ENCODE assay signal across 1 cellular context in genomic region chr6:69232506-69233194, GRCh38.
TF ChIP-seq lines count a peak whose summit lies in the region.

No MANE protein-coding gene starts in this region.

TF ChIP-seq in HepG2, 621 proteins besides CTCF, POLR2A, EP300 and RAD21 (continued from another document and continues in another):
- TF ChIP-seq KLF15 (CRISPR knock-in tag; IDR thresholded peaks at IDR 0.05; ENCODE audit: borderline replicate concordance): peak; percentile 97
- no peak for TF ChIP-seq RAD51 (IDR thresholded peaks at IDR 0.05; ENCODE audit: borderline replicate concordance)
- peak; percentile 95 for TF ChIP-seq ZNF160 (CRISPR knock-in tag; IDR thresholded peaks at IDR 0.05)
- TF ChIP-seq ELK4 (CRISPR knock-in tag; IDR thresholded peaks at IDR 0.05; ENCODE audit: borderline replicate concordance): peak; percentile 97; the same call in 1 of the 2 replicates
- TF ChIP-seq PHB2 (IDR thresholded peaks at IDR 0.05; ENCODE audit: partially characterized antibody): no peak
- TF ChIP-seq CCDC6 (CRISPR knock-in tag; IDR thresholded peaks at IDR 0.05): peak; percentile 95
- peak; percentile 92 for TF ChIP-seq ZNF75D (CRISPR knock-in tag; IDR thresholded peaks at IDR 0.05; ENCODE audit: borderline replicate concordance)
- TF ChIP-seq ARID2 (CRISPR knock-in tag; IDR thresholded peaks at IDR 0.05; ENCODE audit: borderline replicate concordance): no peak
- TF ChIP-seq ZNF709 (CRISPR knock-in tag; IDR thresholded peaks at IDR 0.05): peak; percentile 95
- peak; percentile 55; the same call in 1 of the 2 replicates for TF ChIP-seq MLX (CRISPR knock-in tag; IDR thresholded peaks at IDR 0.05)
- TF ChIP-seq SNAPC2 (CRISPR knock-in tag; IDR thresholded peaks at IDR 0.05): no peak; the same call in 1 of the 2 replicates
- peak; percentile 43; the same call in 1 of the 2 replicates for TF ChIP-seq PHF8 (CRISPR knock-in tag; IDR thresholded peaks at IDR 0.05)
- TF ChIP-seq TFAP4 (IDR thresholded peaks at IDR 0.05; ENCODE audit: borderline replicate concordance, low read depth): no peak
- TF ChIP-seq DMTF1 (CRISPR knock-in tag; IDR thresholded peaks at IDR 0.05): 0 out of 2 replicates have a peak, but pooled peaks have one; percentile 47
- peak; percentile 60 for TF ChIP-seq NFYB (CRISPR knock-in tag; IDR thresholded peaks at IDR 0.05)
- TF ChIP-seq ZHX1 (CRISPR knock-in tag; IDR thresholded peaks at IDR 0.05; ENCODE audit: low read depth): peak; percentile 95
- TF ChIP-seq ZNF891 (CRISPR knock-in tag; IDR thresholded peaks at IDR 0.05): peak; percentile 95; the same call in 1 of the 2 replicates
- TF ChIP-seq ZNF431 (CRISPR knock-in tag; IDR thresholded peaks at IDR 0.05; ENCODE audit: borderline replicate concordance, low read depth): peak; percentile 97
- TF ChIP-seq LBX2 (CRISPR knock-in tag; IDR thresholded peaks at IDR 0.05; ENCODE audit: borderline replicate concordance): peak; percentile 94; the same call in 1 of the 2 replicates
- peak; percentile 95 for TF ChIP-seq ZNF430 (CRISPR knock-in tag; IDR thresholded peaks at IDR 0.05)
- TF ChIP-seq ZNF761 (CRISPR knock-in tag; conservative IDR thresholded peaks at IDR 0.05): peak; percentile 89; the same call in 1 of the 2 replicates
- TF ChIP-seq PRDM4 (CRISPR knock-in tag; IDR thresholded peaks at IDR 0.05; ENCODE audit: borderline replicate concordance): peak; percentile 96
- TF ChIP-seq FLYWCH1 (CRISPR knock-in tag; IDR thresholded peaks at IDR 0.05): peak; percentile 95
- peak; percentile 81 for TF ChIP-seq ZNF7 (CRISPR knock-in tag; IDR thresholded peaks at IDR 0.05)
- TF ChIP-seq MXD3 (CRISPR knock-in tag; IDR thresholded peaks at IDR 0.05): peak; percentile 100
- TF ChIP-seq STAT5B (CRISPR knock-in tag; IDR thresholded peaks at IDR 0.05): peak; percentile 99
- TF ChIP-seq REXO4 (CRISPR knock-in tag; IDR thresholded peaks at IDR 0.05; ENCODE audit: borderline replicate concordance): peak; percentile 90
- peak; percentile 74; the same call in 1 of the 2 replicates for TF ChIP-seq TFDP1 (CRISPR knock-in tag; IDR thresholded peaks at IDR 0.05; ENCODE audit: borderline replicate concordance)
- peak; percentile 98 for TF ChIP-seq XBP1 (CRISPR knock-in tag; IDR thresholded peaks at IDR 0.05)
- no peak for TF ChIP-seq SETDB1 (CRISPR knock-in tag; IDR thresholded peaks at IDR 0.05; ENCODE audit: borderline replicate concordance)
- peak; percentile 82; the same call in 1 of the 2 replicates for TF ChIP-seq HINFP (CRISPR knock-in tag; IDR thresholded peaks at IDR 0.05; ENCODE audit: low read depth)
- peak; percentile 99 for TF ChIP-seq BRCA1 (CRISPR knock-in tag; IDR thresholded peaks at IDR 0.05)
- TF ChIP-seq TRIM22 (IDR thresholded peaks at IDR 0.05): no peak
- peak; percentile 92 for TF ChIP-seq NRL (CRISPR knock-in tag; IDR thresholded peaks at IDR 0.05; ENCODE audit: borderline replicate concordance)
- TF ChIP-seq KDM5A (IDR thresholded peaks at IDR 0.05; ENCODE audit: borderline replicate concordance, low read length): no peak
- peak; percentile 92; the same call in 1 of the 2 replicates for TF ChIP-seq ZNF678 (CRISPR knock-in tag; IDR thresholded peaks at IDR 0.05)
- peak; percentile 99 for TF ChIP-seq ZSCAN9 (CRISPR knock-in tag; IDR thresholded peaks at IDR 0.05; ENCODE audit: borderline replicate concordance)
- TF ChIP-seq ZNF253 (CRISPR knock-in tag; IDR thresholded peaks at IDR 0.05; ENCODE audit: borderline replicate concordance): peak; percentile 93
- peak; percentile 98 for TF ChIP-seq ZNF331 (CRISPR knock-in tag; IDR thresholded peaks at IDR 0.05)
- peak; percentile 99 for TF ChIP-seq ZBTB49 (CRISPR knock-in tag; IDR thresholded peaks at IDR 0.05; ENCODE audit: borderline replicate concordance)
- peak; percentile 65; the same call in 1 of the 2 replicates for TF ChIP-seq PAWR (CRISPR knock-in tag; IDR thresholded peaks at IDR 0.05; ENCODE audit: borderline replicate concordance)
- TF ChIP-seq ZNF790 (CRISPR knock-in tag; IDR thresholded peaks at IDR 0.05; ENCODE audit: borderline replicate concordance): peak; percentile 97; the same call in 1 of the 2 replicates
- TF ChIP-seq ZNF44 (CRISPR knock-in tag; IDR thresholded peaks at IDR 0.05): peak; percentile 83; the same call in 1 of the 2 replicates
